In the genomic region with DNA sequence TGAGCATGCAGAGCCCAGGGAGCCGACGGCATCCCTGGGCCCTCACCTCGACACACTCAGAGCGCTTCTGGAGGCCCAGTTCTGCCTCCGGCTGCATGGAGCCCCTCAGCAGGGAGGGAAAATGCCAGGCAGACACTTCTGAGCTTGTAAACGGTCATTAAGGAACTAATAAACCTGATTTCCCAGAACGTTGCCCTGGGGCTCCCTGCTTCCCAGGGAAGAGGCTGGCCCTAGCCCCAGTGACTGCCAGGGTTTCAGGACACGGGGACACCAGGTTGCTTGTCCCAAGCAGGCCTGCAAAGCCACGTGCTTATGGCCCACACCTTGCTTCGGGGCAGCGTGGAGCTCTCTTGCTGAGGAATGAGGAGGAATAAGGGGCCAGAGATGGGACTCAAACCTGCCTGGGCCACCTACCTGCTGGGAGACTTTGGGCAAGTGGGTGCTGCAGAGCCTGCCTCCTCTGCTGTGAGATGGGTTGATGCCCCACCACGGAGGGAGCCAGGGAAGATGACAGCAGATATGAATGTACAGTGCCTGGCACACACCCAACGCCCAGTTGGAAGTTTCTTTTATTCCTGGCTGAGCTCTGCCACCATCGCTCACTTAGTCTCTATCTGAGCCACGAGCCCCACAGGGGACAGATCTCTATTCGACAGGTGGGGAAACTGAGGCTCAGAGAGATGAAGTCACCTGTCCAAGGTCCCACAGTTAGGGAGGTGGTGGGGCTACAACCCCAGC, we compare ENCODE assay signal across 16 cellular contexts. TPM values are rescaled to one million over a fixed set of nuclear protein-coding genes. Genes with fewer than 3 reads are reported as not detected.
A peak's percentile ranks its signal among the peaks of the same experiment; 100 is the strongest.
DNase-seq lines count a peak whose midpoint lies in the region; ATAC-seq and TF ChIP-seq lines count a peak whose summit lies in the region.
"Had no signal": no experiment of that assay in that cellular context is flagged by ENCODE, and none has a peak within 500 bp of the region (broad histone marks: within the 10 kb centered on the region; RNA-seq: fewer than 3 reads in every experiment).

No MANE protein-coding gene starts in this region.

- H3K4me1 ChIP-seq in A673 (ENCODE audit: insufficient read depth, low read length, poor library complexity, severe bottlenecking) (peaks cover 63% of the 10 kb centered on the region), foreskin keratinocyte (peaks cover 24% of the 10 kb centered on the region)

- H3K4me1 Mint-ChIP-seq in CD14-positive monocyte = peaks cover 89% of the 10 kb centered on the region
- H3K4me1 Mint-ChIP-seq in natural killer cell treated with Interleukin-12 subunit alpha and Interleukin-12 subunit beta and Interleukin-15 and Interleukin-18, amount 100 ng/mL, for 72 hours (ENCODE audit: low read depth in 2 of 2) = peaks cover 68 to 72% of the 10 kb centered on the region in 2 donors

- CTCF ChIA-PET in A673 (lab: Charles Lee) = no interaction called here

- ATAC-seq in natural killer cell treated with Interleukin-12 subunit alpha and Interleukin-12 subunit beta and Interleukin-15 and Interleukin-18, amount 100 ng/mL, for 72 hours = no peak
- no peak for ATAC-seq in foreskin keratinocyte
- ATAC-seq: activated CD4-positive, CD25-positive, alpha-beta regulatory T cell treated with anti-CD3 and anti-CD28 coated beads, Interleukin-2, amount 50 U/mL, for 24 hours; esophagus mucosa had no signal

- BruUV-seq in A673 (replicated peaks; lab: Mats Ljungman, UMichigan) = no TSS peak

- H3K27me3 Mint-ChIP-seq in CD14-positive monocyte (ENCODE audit: low read depth in 3 of 3) = peaks cover 0 to 2% (median 0%) of the 10 kb centered on the region in 3 donors
- no peaks in the 10 kb centered on the region for H3K27me3 Mint-ChIP-seq in natural killer cell treated with Interleukin-12 subunit alpha and Interleukin-12 subunit beta and Interleukin-15 and Interleukin-18, amount 100 ng/mL, for 72 hours

- H3K4me3 ChIP-seq in A673 (ENCODE audit: low read depth, low read length, poor library complexity, severe bottlenecking) = no peak overlapping the region
- H3K4me3 ChIP-seq: SJCRH30 had no signal

- H3K27ac ChIP-seq in A673 (ENCODE audit: low read depth, low read length, poor library complexity, severe bottlenecking) (no peak overlapping the region), VCaP (peak overlapping the region; percentile 53), foreskin keratinocyte (no peak overlapping the region)
- H3K27ac ChIP-seq: SJCRH30 had no signal

- no peaks in the 10 kb centered on the region for H3K9me3 ChIP-seq in A673 (ENCODE audit: low read depth, low read length, poor library complexity, severe bottlenecking)
- H3K9me3 ChIP-seq: SJCRH30 had no signal

- H3K36me3 Mint-ChIP-seq in CD14-positive monocyte = peaks cover 40 to 49% of the 10 kb centered on the region in 2 donors
- H3K36me3 Mint-ChIP-seq in natural killer cell treated with Interleukin-12 subunit alpha and Interleukin-12 subunit beta and Interleukin-15 and Interleukin-18, amount 100 ng/mL, for 72 hours = no peaks in the 10 kb centered on the region

- intact Hi-C loops in A673 (cut with micrococcal nuclease; ENCODE audit: unreplicated experiment) = no loop called here
- intact Hi-C loops in CD14-positive monocyte (cut with micrococcal nuclease) = no loop called here

- peak overlapping the region in 6 of 7 donors; percentile 25 to 100 (median 62) for H3K27ac Mint-ChIP-seq in CD14-positive monocyte
- H3K27ac Mint-ChIP-seq in natural killer cell treated with Interleukin-12 subunit alpha and Interleukin-12 subunit beta and Interleukin-15 and Interleukin-18, amount 100 ng/mL, for 72 hours = peak overlapping the region; percentile 100

- DNase-seq in A673 (ENCODE audit: low spot score) = peak; percentile 54
- no peak for DNase-seq in CD14-positive monocyte (ENCODE audit: low spot score)
- no peak for DNase-seq in natural killer cell treated with Interleukin-12 subunit alpha and Interleukin-12 subunit beta and Interleukin-15 and Interleukin-18, amount 100 ng/mL, for 72 hours (ENCODE audit: low spot score)
- no peak for DNase-seq in kidney tubule cell (ENCODE audit: low spot score)
- no peak for DNase-seq in HK-2 (ENCODE audit: unreplicated experiment)
- no peak for DNase-seq in foreskin keratinocyte
- DNase-seq in AML-193 (lab: John Stamatoyannopoulos, UW) = no peak
- DNase-seq: activated effector memory CD4-positive, alpha-beta T cell treated with Interleukin-2 at 50 U/mL for 16 hours; COR-L47; KBM-7; NCI-H2081 treated with DMSO at 0.1 percent for 48 hours; NCI-H526; SJCRH30 had no signal

- no peaks in the 10 kb centered on the region for H3K9me3 Mint-ChIP-seq in CD14-positive monocyte
- no peaks in the 10 kb centered on the region for H3K9me3 Mint-ChIP-seq in natural killer cell treated with Interleukin-12 subunit alpha and Interleukin-12 subunit beta and Interleukin-15 and Interleukin-18, amount 100 ng/mL, for 72 hours

- no peaks in the 10 kb centered on the region for H3K36me3 ChIP-seq in A673 (ENCODE audit: insufficient read depth, low read length, poor library complexity, severe bottlenecking)
- H3K36me3 ChIP-seq: SJCRH30 had no signal

- POLR2A ChIA-PET in A673 (lab: Charles Lee; ENCODE audit: low non-redundant PET) = no interaction called here

- H3K27me3 ChIP-seq in A673 (replicated peaks; ENCODE audit: insufficient read depth, low read depth, low read length, poor library complexity) (no peaks in the 10 kb centered on the region), foreskin keratinocyte (no peaks in the 10 kb centered on the region)
- H3K27me3 ChIP-seq: SJCRH30 had no signal

- TF ChIP-seq CTCF in A673 (conservative IDR thresholded peaks at IDR 0.05; ENCODE audit: low read depth, low read length) = no peak
- TF ChIP-seq CTCF in CD14-positive monocyte (IDR thresholded peaks at IDR 0.05) = no peak
- TF ChIP-seq CTCF in VCaP (conservative IDR thresholded peaks at IDR 0.05) = no peak
- TF ChIP-seq CTCF in foreskin keratinocyte (conservative IDR thresholded peaks at IDR 0.05) = no peak

- no peak overlapping the region for H3K4me3 Mint-ChIP-seq in CD14-positive monocyte
- H3K4me3 Mint-ChIP-seq in natural killer cell treated with Interleukin-12 subunit alpha and Interleukin-12 subunit beta and Interleukin-15 and Interleukin-18, amount 100 ng/mL, for 72 hours = peak overlapping the region; percentile 93

RNA-seq across cellular contexts. Expression of a gene that starts 5.4 kb away (rescaled TPM):
- 20.4 and 26.5 TPM in 2 replicates for total RNA-seq in A673 (2021)
- 10 to 100 TPM; 36.9 to 68.6 TPM for polyA plus RNA-seq in CD14-positive monocyte
- total RNA-seq in natural killer cell treated with Interleukin-12 subunit alpha and Interleukin-12 subunit beta and Interleukin-15 and Interleukin-18, amount 100 ng/mL, for 72 hours = 100 to 1,000 TPM; 156 to 234 TPM
- total RNA-seq in foreskin keratinocyte = 38.1 and 49.0 TPM in 2 replicates
- 26.4 and 33.1 TPM in 2 replicates for polyA plus RNA-seq in foreskin keratinocyte

RNA-seq across cellular contexts. Expression of a gene that starts 28.4 kb away (rescaled TPM):
- not detected in 2 replicates for total RNA-seq in A673 (2021)
- not detected for polyA plus RNA-seq in CD14-positive monocyte
- under 1 TPM in 1 of 2 donors, not detected in 1; 0.78 TPM for total RNA-seq in natural killer cell treated with Interleukin-12 subunit alpha and Interleukin-12 subunit beta and Interleukin-15 and Interleukin-18, amount 100 ng/mL, for 72 hours
- not detected in 2 replicates for total RNA-seq in foreskin keratinocyte
- polyA plus RNA-seq in foreskin keratinocyte = not detected in 2 replicates
- total RNA-seq: esophagus mucosa had no signal

RNA-seq across cellular contexts. Expression of a gene that starts 41.7 kb away (rescaled TPM):
- 0.56 and 0.61 TPM in 2 replicates for total RNA-seq in A673 (2021)
- not detected for polyA plus RNA-seq in CD14-positive monocyte
- total RNA-seq in natural killer cell treated with Interleukin-12 subunit alpha and Interleukin-12 subunit beta and Interleukin-15 and Interleukin-18, amount 100 ng/mL, for 72 hours = 1 to 10 TPM; 1.0 to 2.9 TPM
- total RNA-seq in foreskin keratinocyte = 10.2 and 17.8 TPM in 2 replicates
- polyA plus RNA-seq in foreskin keratinocyte = 15.0 and 24.3 TPM in 2 replicates
- total RNA-seq: SJCRH30 had no signal

RNA-seq across cellular contexts. Expression of a gene that starts 42.9 kb away (rescaled TPM):
- total RNA-seq in A673 (2021) (56.9 and 57.4 TPM in 2 replicates), foreskin keratinocyte (16.6 and 17.3 TPM in 2 replicates)
- polyA plus RNA-seq in CD14-positive monocyte (1 to 10 TPM; 1.3 to 4.5 TPM), foreskin keratinocyte (5.2 and 6.4 TPM in 2 replicates)
- 10 to 100 TPM; 46.7 to 66.9 TPM for total RNA-seq in natural killer cell treated with Interleukin-12 subunit alpha and Interleukin-12 subunit beta and Interleukin-15 and Interleukin-18, amount 100 ng/mL, for 72 hours

RNA-seq across cellular contexts. Expression of a gene that starts 44.0 kb away (rescaled TPM):
- not detected in 2 replicates for total RNA-seq in A673 (2021)
- polyA plus RNA-seq in CD14-positive monocyte = not detected
- total RNA-seq in natural killer cell treated with Interleukin-12 subunit alpha and Interleukin-12 subunit beta and Interleukin-15 and Interleukin-18, amount 100 ng/mL, for 72 hours = under 1 TPM in 1 of 2 donors, not detected in 1; 0.78 TPM
- total RNA-seq in foreskin keratinocyte = 0.63 and 0.88 TPM in 2 replicates
- 0.93 and 0.99 TPM in 2 replicates for polyA plus RNA-seq in foreskin keratinocyte
